Comparison of ENCODE assay signal across 13 cellular contexts in the genomic region with DNA sequence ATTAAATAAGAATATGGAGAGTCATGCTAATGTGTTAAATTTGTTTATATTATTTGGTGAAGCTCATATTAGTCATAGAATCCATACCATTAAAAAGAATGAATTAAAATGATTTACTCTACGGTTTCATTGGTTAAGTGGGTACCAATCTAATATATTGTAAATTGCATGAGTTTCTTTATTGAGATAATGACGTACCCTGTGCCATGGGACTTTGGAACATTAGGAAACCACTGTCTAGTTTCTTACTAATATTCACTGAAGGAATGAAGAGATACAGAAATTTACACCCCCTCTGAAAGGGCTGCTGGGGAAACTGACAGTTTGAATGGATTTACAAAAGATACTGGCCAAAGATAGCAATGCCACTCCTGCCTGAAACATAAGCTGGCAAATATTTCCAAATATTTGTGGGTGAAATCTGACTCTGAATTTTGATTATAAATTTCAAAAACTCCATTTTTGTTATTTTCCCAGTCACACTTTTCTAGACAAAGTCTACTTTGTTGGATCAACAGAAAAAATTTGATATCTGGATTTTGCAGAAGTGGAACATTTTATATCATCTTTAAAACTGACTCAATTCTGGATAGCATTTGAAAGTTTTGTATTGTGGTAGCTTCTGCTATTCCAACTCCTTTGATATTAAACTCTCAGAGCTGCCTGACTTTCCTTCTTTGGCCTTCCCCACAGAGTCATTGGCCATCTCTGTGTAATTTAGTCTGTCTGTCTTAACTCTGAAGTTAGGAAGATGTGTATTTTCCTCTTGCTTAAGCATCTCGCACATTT. TPM values are rescaled to one million over a fixed set of nuclear protein-coding genes. Genes with fewer than 3 reads are reported as not detected.
A peak's percentile ranks its signal among the peaks of the same experiment; 100 is the strongest.
DNase-seq lines count a peak whose midpoint lies in the region; ATAC-seq and TF ChIP-seq lines count a peak whose summit lies in the region.
"Had no signal": no experiment of that assay in that cellular context is flagged by ENCODE, and none has a peak within 500 bp of the region (broad histone marks: within the 10 kb centered on the region; RNA-seq: fewer than 3 reads in every experiment).

No MANE protein-coding gene starts in this region.

- H3K9me3 ChIP-seq in ascending aorta (no peaks in the 10 kb centered on the region), mesodermal cell (ENCODE audit: control insufficient read depth, low read length) (no peaks in the 10 kb centered on the region), stomach smooth muscle (ENCODE audit: control insufficient read depth in 2 of 2, low read length in 2 of 2) (no peaks in the 10 kb centered on the region)

- H3K27me3 Mint-ChIP-seq in activated CD4-positive, alpha-beta memory T cell treated with anti-CD3 and anti-CD28 coated beads for 36 hours: no peaks in the 10 kb centered on the region
- H3K27me3 Mint-ChIP-seq in activated CD4-positive, alpha-beta memory T cell treated with anti-CD3 and anti-CD28 coated beads, Interleukin-2, amount 10 ng/mL, durations not matched to agents 7 days and 5 days: no peaks in the 10 kb centered on the region
- H3K27me3 Mint-ChIP-seq: naive B cell had no signal

- WGBS in mesodermal cell (ENCODE audit: insufficient coverage in 2 of 2), 2 experiments: 70% methylated on average over 2 of the region's 3 CpGs; no CpG with 5 or more reads in 1 of the 2 experiments

- H3K4me1 ChIP-seq in ascending aorta: peaks cover 0 to 2% of the 10 kb centered on the region in 2 donors
- H3K4me1 ChIP-seq in mesodermal cell (ENCODE audit: control insufficient read depth, insufficient read depth, low read length, poor library complexity, severe bottlenecking): peaks cover 16% of the 10 kb centered on the region
- peaks cover 5% of the 10 kb centered on the region for H3K4me1 ChIP-seq in stomach smooth muscle (ENCODE audit: control insufficient read depth, insufficient read depth, low read length)

- no peak overlapping the region for H3K4me3 Mint-ChIP-seq in activated CD4-positive, alpha-beta memory T cell treated with anti-CD3 and anti-CD28 coated beads for 36 hours
- no peak overlapping the region for H3K4me3 Mint-ChIP-seq in activated CD4-positive, alpha-beta memory T cell treated with anti-CD3 and anti-CD28 coated beads, Interleukin-2, amount 10 ng/mL, durations not matched to agents 7 days and 5 days
- H3K4me3 Mint-ChIP-seq: naive B cell had no signal

- peaks cover 55% of the 10 kb centered on the region for H3K36me3 Mint-ChIP-seq in activated CD4-positive, alpha-beta memory T cell treated with anti-CD3 and anti-CD28 coated beads for 36 hours
- peaks cover 87% of the 10 kb centered on the region for H3K36me3 Mint-ChIP-seq in activated CD4-positive, alpha-beta memory T cell treated with anti-CD3 and anti-CD28 coated beads, Interleukin-2, amount 10 ng/mL, durations not matched to agents 7 days and 5 days (ENCODE audit: low read depth)

- peak overlapping the region; percentile 52 to 72 for H3K9ac ChIP-seq in stomach smooth muscle (ENCODE audit: low read length in 2 of 2)

- H3K27me3 ChIP-seq in ascending aorta (no peaks in the 10 kb centered on the region), stomach smooth muscle (ENCODE audit: control insufficient read depth in 1 of 2, insufficient read depth in 2 of 2, low read length in 2 of 2) (no peaks in the 10 kb centered on the region)

- ATAC-seq in HG02938 (IDR thresholded peaks at IDR 0.05; ENCODE audit: unreplicated experiment): no peak
- ATAC-seq: K562 had no signal

- H3K4me3 ChIP-seq in ascending aorta: peak overlapping the region; percentile 29 to 54
- no peak overlapping the region for H3K4me3 ChIP-seq in mesodermal cell (ENCODE audit: extremely low read depth, insufficient read depth, low read length, poor library complexity, severe bottlenecking)
- H3K4me3 ChIP-seq in stomach smooth muscle (ENCODE audit: low read length in 2 of 2): peak overlapping the region; percentile 65 to 81
- H3K4me3 ChIP-seq: K562 had no signal

- POLR2A ChIA-PET in activated CD4-positive, alpha-beta memory T cell treated with anti-CD3 and anti-CD28 coated beads for 36 hours (lab: Charles Lee): interaction anchor here (1.0 kb wide), 1 partner anchor 12 kb away, joined by 3 read pairs; no protein-coding TSS in a partner anchor
- POLR2A ChIA-PET in activated CD4-positive, alpha-beta memory T cell treated with anti-CD3 and anti-CD28 coated beads, Interleukin-2, amount 10 ng/mL, durations not matched to agents 7 days and 5 days (lab: Charles Lee): interaction anchor here (1.7 kb wide), 1 partner anchor 20 kb away, joined by 8 read pairs; no protein-coding TSS in a partner anchor

- H3K4me1 Mint-ChIP-seq in activated CD4-positive, alpha-beta memory T cell treated with anti-CD3 and anti-CD28 coated beads for 36 hours (ENCODE audit: low read depth): peaks cover 87% of the 10 kb centered on the region
- H3K4me1 Mint-ChIP-seq in activated CD4-positive, alpha-beta memory T cell treated with anti-CD3 and anti-CD28 coated beads, Interleukin-2, amount 10 ng/mL, durations not matched to agents 7 days and 5 days: peaks cover 60% of the 10 kb centered on the region

- CTCF ChIA-PET in activated CD4-positive, alpha-beta memory T cell treated with anti-CD3 and anti-CD28 coated beads for 36 hours (lab: Charles Lee): no interaction called here
- CTCF ChIA-PET in activated CD4-positive, alpha-beta memory T cell treated with anti-CD3 and anti-CD28 coated beads, Interleukin-2, amount 10 ng/mL, durations not matched to agents 7 days and 5 days (lab: Charles Lee): interaction anchor here (1.7 kb wide), 1 partner anchor 79 kb away, joined by 4 read pairs; no protein-coding TSS in a partner anchor

- DNase-seq in activated CD4-positive, alpha-beta memory T cell treated with anti-CD3 and anti-CD28 coated beads for 36 hours: no peak
- no peak for DNase-seq in activated CD4-positive, alpha-beta memory T cell treated with anti-CD3 and anti-CD28 coated beads, Interleukin-2, amount 10 ng/mL, durations not matched to agents 7 days and 5 days
- DNase-seq in ascending aorta (ENCODE audit: low spot score in 2 of 2): no peak
- DNase-seq in globus pallidus (ENCODE audit: low spot score): no peak
- DNase-seq in NCI-H524 treated with DMSO at 0.1 percent for 48 hours (lab: John Stamatoyannopoulos, UW): no peak
- DNase-seq: DMS79; effector CD8-positive, alpha-beta T cell; naive B cell; NCI-H2081 had no signal

- H3K9me3 Mint-ChIP-seq in activated CD4-positive, alpha-beta memory T cell treated with anti-CD3 and anti-CD28 coated beads for 36 hours: no peaks in the 10 kb centered on the region
- H3K9me3 Mint-ChIP-seq in activated CD4-positive, alpha-beta memory T cell treated with anti-CD3 and anti-CD28 coated beads, Interleukin-2, amount 10 ng/mL, durations not matched to agents 7 days and 5 days: no peaks in the 10 kb centered on the region
- H3K9me3 Mint-ChIP-seq: naive B cell had no signal

- H3K27ac Mint-ChIP-seq in activated CD4-positive, alpha-beta memory T cell treated with anti-CD3 and anti-CD28 coated beads for 36 hours: peak overlapping the region; percentile 30
- H3K27ac Mint-ChIP-seq in activated CD4-positive, alpha-beta memory T cell treated with anti-CD3 and anti-CD28 coated beads, Interleukin-2, amount 10 ng/mL, durations not matched to agents 7 days and 5 days: no peak overlapping the region

- intact Hi-C loops in activated CD4-positive, alpha-beta memory T cell treated with anti-CD3 and anti-CD28 coated beads for 36 hours (cut with micrococcal nuclease): loop anchor here (2.0 kb wide), 1 partner anchor 13 kb away; no protein-coding TSS in a partner anchor
- intact Hi-C loops in ascending aorta (cut with DNase I): no loop called here

- TF ChIP-seq CTCF in ascending aorta (IDR thresholded peaks at IDR 0.05): no peak

- H3K27ac ChIP-seq in ascending aorta (peak overlapping the region; percentile 39 to 62), mesodermal cell (ENCODE audit: low read depth, low read length, severe bottlenecking) (peak overlapping the region; percentile 55), stomach smooth muscle (ENCODE audit: low read length) (peak overlapping the region; percentile 68)

- H3K36me3 ChIP-seq in ascending aorta (no peaks in the 10 kb centered on the region), mesodermal cell (ENCODE audit: control insufficient read depth, insufficient read depth, low read length) (peaks cover 30% of the 10 kb centered on the region), stomach smooth muscle (ENCODE audit: control insufficient read depth in 2 of 2, insufficient read depth in 2 of 2, low read length in 2 of 2) (no peaks in the 10 kb centered on the region)

RNA-seq across cellular contexts. Expression of gene MDFIC, which starts 22.3 kb away (rescaled TPM):
- total RNA-seq in activated CD4-positive, alpha-beta memory T cell treated with anti-CD3 and anti-CD28 coated beads for 36 hours: 10 to 100 TPM; 78.0 to 82.3 TPM
- 10 to 100 TPM; 85.8 to 90.7 TPM for total RNA-seq in activated CD4-positive, alpha-beta memory T cell treated with anti-CD3 and anti-CD28 coated beads, Interleukin-2, amount 10 ng/mL, durations not matched to agents 7 days and 5 days
- total RNA-seq in ascending aorta: 13.3 TPM
- 47.7 TPM for polyA plus RNA-seq in mesodermal cell (2013, experiment 1 of 2)
- polyA plus RNA-seq in mesodermal cell (2013, experiment 2 of 2): 42.0 TPM
